Comparison of ENCODE assay signal across 18 cellular contexts in genomic region chr10:547591-548081, GRCh38.
DNase-seq lines count a peak whose midpoint lies in the region; TF ChIP-seq lines count a peak whose summit lies in the region.
"Had no signal": no experiment of that assay in that cellular context is flagged by ENCODE, and none has a peak within 500 bp of the region (broad histone marks: within the 10 kb centered on the region; RNA-seq: fewer than 3 reads in every experiment).

No MANE protein-coding gene starts in this region.

- H4K20me1 ChIP-seq in OCI-LY1 (ENCODE audit: insufficient read depth, low read length), result no peaks in the 10 kb centered on the region
- peaks cover 34% of the 10 kb centered on the region for H4K20me1 ChIP-seq in hepatocyte (ENCODE audit: insufficient read depth, poor library complexity, severe bottlenecking)

- H3K4me1 ChIP-seq in Caco-2, result peaks cover 45% of the 10 kb centered on the region
- peaks cover 88% of the 10 kb centered on the region for H3K4me1 ChIP-seq in OCI-LY1 (ENCODE audit: insufficient read depth, low read length, severe bottlenecking)
- peaks cover 24% of the 10 kb centered on the region for H3K4me1 ChIP-seq in hepatocyte (ENCODE audit: insufficient read depth)
- H3K4me1 ChIP-seq in vagina, result peaks cover 13% of the 10 kb centered on the region
- no peaks in the 10 kb centered on the region for H3K4me1 ChIP-seq in CD4-positive, alpha-beta memory T cell (ENCODE audit: insufficient read depth, low read length)

- H3K9me3 ChIP-seq in Caco-2, result no peaks in the 10 kb centered on the region
- no peaks in the 10 kb centered on the region for H3K9me3 ChIP-seq in OCI-LY1 (ENCODE audit: low read length)
- no peaks in the 10 kb centered on the region for H3K9me3 ChIP-seq in hepatocyte (ENCODE audit: low read depth)
- H3K9me3 ChIP-seq in vagina, result no peaks in the 10 kb centered on the region
- H3K9me3 ChIP-seq in CD4-positive, alpha-beta memory T cell (ENCODE audit: control insufficient read depth in 1 of 2, low read length in 2 of 2), result no peaks in the 10 kb centered on the region
- H3K9me3 ChIP-seq: left lung, mucosa of descending colon, right atrium auricular region had no signal

- no peaks in the 10 kb centered on the region for H3K27me3 Mint-ChIP-seq in Caco-2 (ENCODE audit: insufficient read depth, unreplicated experiment)
- H3K27me3 Mint-ChIP-seq in CD4-positive, alpha-beta memory T cell, result peaks cover 11% of the 10 kb centered on the region in 2 donors
- H3K27me3 Mint-ChIP-seq in activated CD4-positive, alpha-beta T cell treated with anti-CD3 and anti-CD28 coated beads, Interleukin-2, amount 10 ng/mL, durations not matched to agents 7 days and 5 days, result peaks cover 9% of the 10 kb centered on the region

- no TSS peak for BruUV-seq in Caco-2 (replicated peaks; lab: Mats Ljungman, UMichigan)

- H3K36me3 ChIP-seq in Caco-2 (ENCODE audit: control insufficient read depth, insufficient read depth, low read length) (no peaks in the 10 kb centered on the region), OCI-LY1 (ENCODE audit: insufficient read depth, low read length) (peaks cover 21% of the 10 kb centered on the region), hepatocyte (replicated peaks; ENCODE audit: insufficient read depth, low read depth) (no peaks in the 10 kb centered on the region), vagina (no peaks in the 10 kb centered on the region)
- H3K36me3 ChIP-seq in CD4-positive, alpha-beta memory T cell (ENCODE audit: insufficient read depth, low read length), result no peaks in the 10 kb centered on the region
- H3K36me3 ChIP-seq: left lung, right atrium auricular region had no signal

- H3K36me3 Mint-ChIP-seq in Caco-2 (ENCODE audit: insufficient read depth, unreplicated experiment), result peaks cover 13% of the 10 kb centered on the region
- no peaks in the 10 kb centered on the region for H3K36me3 Mint-ChIP-seq in CD4-positive, alpha-beta memory T cell
- H3K36me3 Mint-ChIP-seq in activated CD4-positive, alpha-beta T cell treated with anti-CD3 and anti-CD28 coated beads, Interleukin-2, amount 10 ng/mL, durations not matched to agents 7 days and 5 days (ENCODE audit: low read depth), result no peaks in the 10 kb centered on the region
- H3K36me3 Mint-ChIP-seq: activated naive CD8-positive, alpha-beta T cell had no signal

- WGBS in hepatocyte (ENCODE audit: low lambda C conversion rate, missing lambda C conversion rate), result 22% methylated on average over 6 of the region's 6 CpGs

- no peak for TF ChIP-seq CTCF in Caco-2 (IDR thresholded peaks at IDR 0.05; ENCODE audit: insufficient read depth in 1 of 2, low read depth in 1 of 2, low read length in 1 of 2, severe bottlenecking in 1 of 2, unreplicated experiment in 1 of 2)
- TF ChIP-seq CTCF in OCI-LY1 (IDR thresholded peaks at IDR 0.05; ENCODE audit: low read length), result no peak
- no peak for TF ChIP-seq CTCF in hepatocyte (IDR thresholded peaks at IDR 0.05; ENCODE audit: poor library complexity)
- no peak for TF ChIP-seq CTCF in vagina (IDR thresholded peaks at IDR 0.05)

- H3K27ac ChIP-seq in OCI-LY1 (ENCODE audit: low read depth, low read length, poor library complexity, severe bottlenecking) (peak overlapping the region; percentile 90), hepatocyte (peak overlapping the region; percentile 80), vagina (no peak overlapping the region)
- no peak overlapping the region for H3K27ac ChIP-seq in CD4-positive, alpha-beta memory T cell (ENCODE audit: low read depth, low read length)
- H3K27ac ChIP-seq: left lung, right atrium auricular region, RWPE1 had no signal

- CTCF ChIA-PET in Caco-2 (lab: Charles Lee), result interaction anchor here (0.5 to 1.3 kb wide), 4 partner anchors 36 to 262 kb away, joined by 3 to 9 read pairs (median 5); no protein-coding TSS in a partner anchor
- CTCF ChIA-PET in CD4-positive, alpha-beta memory T cell (lab: Charles Lee; ENCODE audit: partially characterized antibody), result no interaction called here
- CTCF ChIA-PET in activated CD4-positive, alpha-beta T cell treated with anti-CD3 and anti-CD28 coated beads, Interleukin-2, amount 10 ng/mL, durations not matched to agents 7 days and 5 days (lab: Charles Lee), result no interaction called here

- H3K9me2 ChIP-seq in OCI-LY1 (ENCODE audit: low read depth, low read length) (no peaks in the 10 kb centered on the region), hepatocyte (replicated peaks; ENCODE audit: insufficient read depth) (no peaks in the 10 kb centered on the region)

- peak overlapping the region; percentile 63 for H3K4me3 Mint-ChIP-seq in Caco-2 (ENCODE audit: unreplicated experiment)
- H3K4me3 Mint-ChIP-seq in CD4-positive, alpha-beta memory T cell, result no peak overlapping the region
- H3K4me3 Mint-ChIP-seq in activated CD4-positive, alpha-beta T cell treated with anti-CD3 and anti-CD28 coated beads, Interleukin-2, amount 10 ng/mL, durations not matched to agents 7 days and 5 days, result no peak overlapping the region
- H3K4me3 Mint-ChIP-seq: activated naive CD8-positive, alpha-beta T cell; CD4-positive, alpha-beta T cell had no signal

- no peak for TF ChIP-seq POLR2A in vagina (IDR thresholded peaks at IDR 0.05)

- intact Hi-C loops in Caco-2 (cut with micrococcal nuclease; ENCODE audit: unreplicated experiment), result loop anchor here (1.0 to 2.0 kb wide), 4 partner anchors 13 to 103 kb away; no protein-coding TSS in a partner anchor
- intact Hi-C loops in posterior vena cava (cut with DNase I), result no loop called here
- intact Hi-C loops in vagina (cut with DNase I), result no loop called here
- intact Hi-C loops in CD4-positive, alpha-beta memory T cell (cut with micrococcal nuclease), result no loop called here

- H3K4me1 Mint-ChIP-seq in Caco-2 (ENCODE audit: low read depth, unreplicated experiment), result peaks cover 31% of the 10 kb centered on the region
- no peaks in the 10 kb centered on the region for H3K4me1 Mint-ChIP-seq in CD4-positive, alpha-beta memory T cell
- H3K4me1 Mint-ChIP-seq in activated CD4-positive, alpha-beta T cell treated with anti-CD3 and anti-CD28 coated beads, Interleukin-2, amount 10 ng/mL, durations not matched to agents 7 days and 5 days, result no peaks in the 10 kb centered on the region

- H3K4me3 ChIP-seq in Caco-2 (ENCODE audit: low read depth, low read length), result no peak overlapping the region
- no peak overlapping the region for H3K4me3 ChIP-seq in OCI-LY1 (ENCODE audit: low read depth, low read length, poor library complexity, severe bottlenecking)
- H3K4me3 ChIP-seq in hepatocyte, result no peak overlapping the region
- no peak overlapping the region for H3K4me3 ChIP-seq in vagina
- no peak overlapping the region for H3K4me3 ChIP-seq in CD4-positive, alpha-beta memory T cell (ENCODE audit: low read length in 2 of 2)
- H3K4me3 ChIP-seq: left lung, mucosa of descending colon, right atrium auricular region had no signal

- H3K27me3 ChIP-seq in Caco-2 (replicated peaks; ENCODE audit: control insufficient read depth, insufficient read depth, low read length) (no peaks in the 10 kb centered on the region), OCI-LY1 (ENCODE audit: insufficient read depth, low read length) (no peaks in the 10 kb centered on the region), hepatocyte (no peaks in the 10 kb centered on the region), vagina (no peaks in the 10 kb centered on the region)
- H3K27me3 ChIP-seq in CD4-positive, alpha-beta memory T cell (ENCODE audit: insufficient read depth, low read length), result peaks cover 4% of the 10 kb centered on the region
- H3K27me3 ChIP-seq: left lung, right atrium auricular region had no signal

- H3K79me2 ChIP-seq in OCI-LY1 (ENCODE audit: insufficient read depth, low read length) (peaks cover 27% of the 10 kb centered on the region), hepatocyte (peaks cover 74% of the 10 kb centered on the region)

- peak overlapping the region; percentile 42; the same call in 1 of the 2 replicates for H3K4me2 ChIP-seq in OCI-LY1 (ENCODE audit: low read length)
- peak overlapping the region; percentile 56 for H3K4me2 ChIP-seq in hepatocyte

- H3K27ac Mint-ChIP-seq in Caco-2 (ENCODE audit: unreplicated experiment), result peak overlapping the region; percentile 92
- H3K27ac Mint-ChIP-seq in CD4-positive, alpha-beta memory T cell, result no peak overlapping the region
- no peak overlapping the region for H3K27ac Mint-ChIP-seq in activated CD4-positive, alpha-beta T cell treated with anti-CD3 and anti-CD28 coated beads, Interleukin-2, amount 10 ng/mL, durations not matched to agents 7 days and 5 days
- H3K27ac Mint-ChIP-seq: activated naive CD8-positive, alpha-beta T cell; CD4-positive, alpha-beta T cell had no signal

- H3F3A ChIP-seq in OCI-LY1 (ENCODE audit: insufficient read depth, low read length), result no peaks in the 10 kb centered on the region

- POLR2A ChIA-PET in Caco-2 (lab: Charles Lee), result interaction anchor here (1.0 to 1.1 kb wide), 2 partner anchors 76 to 501 kb away, joined by 3 to 4 read pairs; partner anchors contain the start of gene IDI1
- POLR2A ChIA-PET in CD4-positive, alpha-beta memory T cell (lab: Charles Lee; ENCODE audit: partially characterized antibody), result no interaction called here
- POLR2A ChIA-PET in activated CD4-positive, alpha-beta T cell treated with anti-CD3 and anti-CD28 coated beads, Interleukin-2, amount 10 ng/mL, durations not matched to agents 7 days and 5 days (lab: Charles Lee), result no interaction called here

- no peaks in the 10 kb centered on the region for H3K9me3 Mint-ChIP-seq in Caco-2 (ENCODE audit: unreplicated experiment)
- H3K9me3 Mint-ChIP-seq in CD4-positive, alpha-beta memory T cell, result no peaks in the 10 kb centered on the region
- H3K9me3 Mint-ChIP-seq in activated CD4-positive, alpha-beta T cell treated with anti-CD3 and anti-CD28 coated beads, Interleukin-2, amount 10 ng/mL, durations not matched to agents 7 days and 5 days, result no peaks in the 10 kb centered on the region
- H3K9me3 Mint-ChIP-seq: CD4-positive, alpha-beta T cell had no signal

- H3K9ac ChIP-seq in OCI-LY1 (ENCODE audit: low read length), result peak overlapping the region; percentile 42

- DNase-seq in Caco-2 (no peak), hepatocyte (ENCODE audit: low spot score) (no peak), posterior vena cava (ENCODE audit: low spot score) (peak; percentile 26), vagina (ENCODE audit: extremely low spot score in 2 of 2) (no peak), dermis blood vessel endothelial cell (no peak)
- DNase-seq in CD4-positive, alpha-beta memory T cell, result no peak
- DNase-seq in activated CD4-positive, alpha-beta T cell treated with anti-CD3 and anti-CD28 coated beads, Interleukin-2, amount 10 ng/mL, durations not matched to agents 7 days and 5 days, result no peak
- DNase-seq: activated CD4-positive, alpha-beta T cell treated with anti-CD3 and anti-CD28 coated beads for 48 hours; CD4-positive, alpha-beta T cell; left lung; mucosa of descending colon; NCI-H1105; NCI-H2081; NCI-H510A had no signal

- H2AFZ ChIP-seq in OCI-LY1 (ENCODE audit: low read length) (no peak overlapping the region), hepatocyte (no peak overlapping the region)

Comparison
In these comparisons a context has a peak if more than half of its experiments do, and no peak if none do; other contexts are left out.
1. H3K27ac ChIP-seq: peak in OCI-LY1 (single experiment) and hepatocyte (single experiment); none in vagina (single experiment) and CD4-positive, alpha-beta memory T cell (single experiment).